Comparison of ENCODE assay signal across 23 cellular contexts in the genomic region with DNA sequence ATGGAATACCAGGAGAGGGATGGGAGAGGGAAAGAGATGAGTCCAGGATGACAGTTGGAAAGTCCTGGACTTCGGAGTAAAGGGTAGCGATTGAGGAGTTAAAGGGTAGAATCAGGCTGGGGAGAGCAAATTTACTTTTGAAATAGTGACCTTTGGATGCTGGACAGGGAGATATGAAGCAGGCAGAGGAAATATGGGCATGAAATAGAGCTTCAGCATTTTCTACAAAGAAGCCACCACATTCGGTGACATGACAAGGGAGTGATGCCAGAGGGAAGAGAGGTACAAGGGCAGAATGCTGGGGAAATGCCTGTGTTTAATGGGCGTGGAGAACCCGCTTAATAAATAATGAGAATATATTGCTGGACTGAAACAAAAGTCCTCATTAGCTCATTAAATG.
A peak's percentile ranks its signal among the peaks of the same experiment; 100 is the strongest.
DNase-seq lines count a peak whose midpoint lies in the region; ATAC-seq and TF ChIP-seq lines count a peak whose summit lies in the region.
"Had no signal": no experiment of that assay in that cellular context is flagged by ENCODE, and none has a peak within 500 bp of the region (broad histone marks: within the 10 kb centered on the region; RNA-seq: fewer than 3 reads in every experiment).

No MANE protein-coding gene starts in this region.

- H3K4me3 ChIP-seq in BLaER1 treated with 17β-estradiol and CSF1 and Interleukin-3, amounts not matched to agents 10 nM and 100 nM = no peak overlapping the region
- H3K4me3 ChIP-seq in mesenchymal stem cell (ENCODE audit: insufficient read depth in 1 of 2, low read depth in 1 of 2, low read length in 2 of 2) (no peak overlapping the region), tibial nerve (no peak overlapping the region)
- H3K4me3 ChIP-seq: K562 had no signal

- H3K27me3 ChIP-seq in BLaER1 treated with 17β-estradiol and CSF1 and Interleukin-3, amounts not matched to agents 10 nM and 100 nM = no peaks in the 10 kb centered on the region
- no peaks in the 10 kb centered on the region for H3K27me3 ChIP-seq in mesenchymal stem cell (ENCODE audit: control insufficient read depth in 1 of 2, insufficient read depth in 1 of 2, low read length in 2 of 2)
- H3K27me3 ChIP-seq in tibial nerve = no peaks in the 10 kb centered on the region

- H3K14ac ChIP-seq in mesenchymal stem cell (ENCODE audit: low read length in 2 of 2) = no peak overlapping the region

- TF ChIP-seq CTCF in tibial nerve (IDR thresholded peaks at IDR 0.05) = no peak

- H2BK120ac ChIP-seq in mesenchymal stem cell (ENCODE audit: low read depth, low read length) = no peak overlapping the region

- H4K91ac ChIP-seq in mesenchymal stem cell (ENCODE audit: low read length) = no peak overlapping the region

- TF ChIP-seq EP300 in tibial nerve (IDR thresholded peaks at IDR 0.05) = no peak

- ATAC-seq in T-helper 17 cell = no peak
- ATAC-seq in HG02981 (IDR thresholded peaks at IDR 0.05; ENCODE audit: unreplicated experiment) = no peak
- ATAC-seq: HCT116, K562, Panc1 had no signal

- no peak overlapping the region for H2AK5ac ChIP-seq in mesenchymal stem cell (ENCODE audit: low read length, severe bottlenecking)

- peaks cover 26 to 53% (median 42%) of the 10 kb centered on the region in 10 experiments for H3K4me1 ChIP-seq in BLaER1 treated with 17β-estradiol and CSF1 and Interleukin-3, amounts not matched to agents 10 nM and 100 nM
- H3K4me1 ChIP-seq in mesenchymal stem cell (ENCODE audit: control insufficient read depth, insufficient read depth, low read depth, low read length) (peaks cover 2% of the 10 kb centered on the region), tibial nerve (no peaks in the 10 kb centered on the region)

- no peaks in the 10 kb centered on the region for H3K27me3 Mint-ChIP-seq in T-helper 17 cell
- H3K27me3 Mint-ChIP-seq: CD4-positive, CD25-positive, alpha-beta regulatory T cell had no signal

- no peak overlapping the region for H2BK5ac ChIP-seq in mesenchymal stem cell (ENCODE audit: low read depth, low read length, poor library complexity, severe bottlenecking)

- no peak for TF ChIP-seq POLR2A in tibial nerve (IDR thresholded peaks at IDR 0.05)

- no peak overlapping the region for H2AFZ ChIP-seq in mesenchymal stem cell (ENCODE audit: low read depth, low read length)

- no peaks in the 10 kb centered on the region for H3K79me1 ChIP-seq in mesenchymal stem cell (replicated peaks; ENCODE audit: low read length, poor library complexity, severe bottlenecking)

- no peak overlapping the region for H2BK15ac ChIP-seq in mesenchymal stem cell (ENCODE audit: low read depth, poor library complexity, severe bottlenecking)

- WGBS in mesenchymal stem cell = 100% methylated on average over 2 of the region's 5 CpGs
- WGBS in tibial nerve, 2 donors = 81 to 94% methylated on average over 5 of the region's 5 CpGs

- DNase-seq in T-helper 17 cell = no peak
- DNase-seq in kidney tubule cell (ENCODE audit: low spot score) = peak; percentile 50
- DNase-seq in mesenchymal stem cell = no peak
- no peak for DNase-seq in tibial nerve (ENCODE audit: low spot score in 2 of 2)
- DNase-seq in HuH-7 (ENCODE audit: low spot score) = no peak
- DNase-seq: CD4-positive, CD25-positive, alpha-beta regulatory T cell; DMS 273 treated with DMSO at 0.1 percent for 48 hours; DMS79 treated with DMSO at 0.1 percent for 48 hours; GF-D8; Kasumi-1; NCI-H1092 treated with DMSO at 0.1 percent for 48 hours; NCI-H1436; NCI-H187 treated with DMSO at 0.1 percent for 48 hours; NCI-H524; NCI-H82; SHP77 treated with DMSO at 0.1 percent for 48 hours had no signal

- no peak overlapping the region for H2BK12ac ChIP-seq in mesenchymal stem cell (ENCODE audit: low read length in 2 of 2)

- no peak overlapping the region for H3K9ac ChIP-seq in BLaER1 treated with 17β-estradiol and CSF1 and Interleukin-3, amounts not matched to agents 10 nM and 100 nM
- H3K9ac ChIP-seq in mesenchymal stem cell (ENCODE audit: low read length) = no peak overlapping the region

- no peak overlapping the region for H3K18ac ChIP-seq in mesenchymal stem cell (ENCODE audit: low read depth in 1 of 2, low read length in 2 of 2)

- peaks cover 0 to 16% (median 4%) of the 10 kb centered on the region in 11 experiments; a peak in 9 of 22 replicates for H3K36me3 ChIP-seq in BLaER1 treated with 17β-estradiol and CSF1 and Interleukin-3, amounts not matched to agents 10 nM and 100 nM
- H3K36me3 ChIP-seq in mesenchymal stem cell (ENCODE audit: control insufficient read depth in 1 of 2, insufficient read depth in 2 of 2, low read depth in 1 of 2, low read length in 2 of 2) (peaks cover 0 to 7% of the 10 kb centered on the region in 2 experiments), tibial nerve (no peaks in the 10 kb centered on the region)

- H3K27ac ChIP-seq in BLaER1 treated with 17β-estradiol and CSF1 and Interleukin-3, amounts not matched to agents 10 nM and 100 nM = no peak overlapping the region
- peak overlapping the region; percentile 17 for H3K27ac ChIP-seq in mesenchymal stem cell (ENCODE audit: low read length, poor library complexity, severe bottlenecking)
- H3K27ac ChIP-seq in tibial nerve = no peak overlapping the region
- H3K27ac ChIP-seq: HL-60, RWPE1 had no signal

- H3K23ac ChIP-seq in mesenchymal stem cell (ENCODE audit: low read length in 2 of 2) = no peak overlapping the region

- H3K4me1 Mint-ChIP-seq in T-helper 17 cell = peaks cover 9% of the 10 kb centered on the region

- peaks cover 73 to 99% (median 90%) of the 10 kb centered on the region in 11 experiments for H4K20me1 ChIP-seq in BLaER1 treated with 17β-estradiol and CSF1 and Interleukin-3, amounts not matched to agents 10 nM and 100 nM

- H3K4me2 ChIP-seq in BLaER1 treated with 17β-estradiol and CSF1 and Interleukin-3, amounts not matched to agents 10 nM and 100 nM = peak overlapping the region in 7 of 11 experiments; percentile 3 to 63 (median 43); a peak in 10 of 22 replicates
- no peak overlapping the region for H3K4me2 ChIP-seq in mesenchymal stem cell (ENCODE audit: low read length, poor library complexity, severe bottlenecking)

- no peak overlapping the region for H3K4me3 Mint-ChIP-seq in T-helper 17 cell
- H3K4me3 Mint-ChIP-seq: CD4-positive, CD25-positive, alpha-beta regulatory T cell had no signal

- no peak overlapping the region for H3K4ac ChIP-seq in mesenchymal stem cell (ENCODE audit: low read depth in 1 of 2, low read length in 2 of 2)

- H3K27ac Mint-ChIP-seq in T-helper 17 cell = peak overlapping the region; percentile 14
- H3K27ac Mint-ChIP-seq: CD4-positive, CD25-positive, alpha-beta regulatory T cell had no signal

- H3K36me3 Mint-ChIP-seq in T-helper 17 cell (ENCODE audit: low read depth) = no peaks in the 10 kb centered on the region

- H4K8ac ChIP-seq in mesenchymal stem cell (ENCODE audit: low read length) = no peak overlapping the region

- peaks cover 0 to 12% (median 4%) of the 10 kb centered on the region in 11 experiments; a peak in 6 of 22 replicates for H3K9me3 ChIP-seq in BLaER1 treated with 17β-estradiol and CSF1 and Interleukin-3, amounts not matched to agents 10 nM and 100 nM (replicated peaks in 1 of 11)
- H3K9me3 ChIP-seq in T-helper 17 cell (ENCODE audit: control insufficient read depth, low read length, poor library complexity, severe bottlenecking) (no peaks in the 10 kb centered on the region), mesenchymal stem cell (ENCODE audit: control insufficient read depth, low read length) (no peaks in the 10 kb centered on the region), tibial nerve (no peaks in the 10 kb centered on the region)
